Comparison of ENCODE assay signal across 3 cellular contexts in genomic region chr6:17251953-17252352, GRCh38.
"Had no signal": no experiment of that assay in that cellular context is flagged by ENCODE, and none has a peak within 500 bp of the region (broad histone marks: within the 10 kb centered on the region; RNA-seq: fewer than 3 reads in every experiment).

No MANE protein-coding gene starts in this region.

- DNase-seq: GDM1, GF-D8 had no signal

- H3K4me3 ChIP-seq: GM12878 had no signal

- ATAC-seq: GM12878 had no signal
